ENCODE assay signal across 8 cellular contexts in genomic region chr22:43955040-43955882, GRCh38. TPM values are rescaled to one million over a fixed set of nuclear protein-coding genes. Genes with fewer than 3 reads are reported as not detected.
A peak's percentile ranks its signal among the peaks of the same experiment; 100 is the strongest.
DNase-seq lines count a peak whose midpoint lies in the region; ATAC-seq and TF ChIP-seq lines count a peak whose summit lies in the region.

Gene SAMM50 (plus strand): TSS chr22:43955442. CDS start chr22:43955578, 136 bp downstream.

- peaks cover 7% of the 10 kb centered on the region for H3K4me1 ChIP-seq in NT2/D1 (ENCODE audit: insufficient read depth, insufficient read length)
- no peaks in the 10 kb centered on the region for H3K4me1 ChIP-seq in endodermal cell (ENCODE audit: control insufficient read depth, insufficient read depth, low read length)

- H3K9me3 Mint-ChIP-seq in endodermal cell = no peaks in the 10 kb centered on the region

- no peaks in the 10 kb centered on the region for H3K27me3 Mint-ChIP-seq in endodermal cell (ENCODE audit: insufficient read depth)

- DNase-seq in COLO668 (lab: John Stamatoyannopoulos, UW; ENCODE audit: unreplicated experiment) (peak; percentile 94), HS-5 (ENCODE audit: low read depth) (peak; percentile 67), NT2/D1 (ENCODE audit: low read depth, low spot score) (peak; percentile 77), endodermal cell (peak; percentile 96), mesenteric fat pad (ENCODE audit: low spot score) (peak; percentile 95)
- peak; percentile 69 for DNase-seq in activated CD8-positive, alpha-beta memory T cell treated with anti-CD3 and anti-CD28 coated beads, Interleukin-2, amount 50 U/mL, for 1 hour (ENCODE audit: extremely low read depth)
- DNase-seq in stimulated activated CD8-positive, alpha-beta memory T cell treated with anti-CD3 and anti-CD28 coated beads, Interleukin-15, amount 100 ng/mL, for 24 hours (ENCODE audit: low read depth) = peak; percentile 78

- no peaks in the 10 kb centered on the region for H3K27me3 ChIP-seq in NT2/D1 (ENCODE audit: insufficient read depth, insufficient read length)
- H3K27me3 ChIP-seq in endodermal cell (ENCODE audit: control insufficient read depth, insufficient read depth, low read length, poor library complexity, severe bottlenecking) = no peaks in the 10 kb centered on the region

- no peaks in the 10 kb centered on the region for H3K36me3 ChIP-seq in NT2/D1 (ENCODE audit: insufficient read depth, insufficient read length, low read length)
- no peaks in the 10 kb centered on the region for H3K36me3 ChIP-seq in endodermal cell (ENCODE audit: control insufficient read depth, insufficient read depth, low read length)

- peaks cover 19% of the 10 kb centered on the region for H3K4me1 Mint-ChIP-seq in endodermal cell

- peak within 1 kb of the TSS; percentile 83 for H3K4me3 Mint-ChIP-seq in endodermal cell

- H3K27ac ChIP-seq in endodermal cell (ENCODE audit: low read depth, low read length) = peak within 1 kb of the TSS; percentile 77

- ATAC-seq in GM19467 (IDR thresholded peaks at IDR 0.05; ENCODE audit: unreplicated experiment) = peak; percentile 85

- peak within 1 kb of the TSS; percentile 83 for H3K4me3 ChIP-seq in NT2/D1 (ENCODE audit: insufficient read length, low read depth)
- H3K4me3 ChIP-seq in endodermal cell (ENCODE audit: low read length) = peak within 1 kb of the TSS; percentile 97

- no peak for TF ChIP-seq CTCF in endodermal cell (conservative IDR thresholded peaks at IDR 0.05)

- H3K9me3 ChIP-seq in NT2/D1 (ENCODE audit: insufficient read depth, low read length) = no peaks in the 10 kb centered on the region
- no peaks in the 10 kb centered on the region for H3K9me3 ChIP-seq in endodermal cell (ENCODE audit: control insufficient read depth, low read length)

- H3K9ac ChIP-seq in NT2/D1 (ENCODE audit: insufficient read length, low read depth) = peak within 1 kb of the TSS; percentile 95
- peak within 1 kb of the TSS; percentile 71 for H3K9ac ChIP-seq in endodermal cell (ENCODE audit: extremely low read depth, low read length, poor library complexity, severe bottlenecking)

- H3K36me3 Mint-ChIP-seq in endodermal cell (ENCODE audit: low read depth) = peaks cover 5% of the 10 kb centered on the region

- WGBS in endodermal cell (ENCODE audit: insufficient coverage in 1 of 2, insufficient read length in 1 of 2), 2 experiments = 0% methylated on average over 25 to 74 of the region's 74 CpGs

- H3K27ac Mint-ChIP-seq in endodermal cell = peak within 1 kb of the TSS; percentile 88

RNA-seq across cellular contexts. Expression of gene SAMM50, which starts in this region (rescaled TPM):
- total RNA-seq in endodermal cell (10 to 100 TPM; 54.4 to 56.0 TPM), mesenteric fat pad (49.4 TPM)
- 47.6 TPM for polyA plus RNA-seq in endodermal cell (2013, experiment 1 of 2)
- 43.9 TPM for polyA plus RNA-seq in endodermal cell (2013, experiment 2 of 2)

Comparison
In these comparisons a context has a peak if more than half of its experiments do, and no peak if none do; other contexts are left out.
1. Peak in every context shown above with its lines: DNase-seq, ATAC-seq, H3K4me3 ChIP-seq and H3K27ac ChIP-seq.